Comparison of ENCODE assay signal across 21 cellular contexts in the genomic region with DNA sequence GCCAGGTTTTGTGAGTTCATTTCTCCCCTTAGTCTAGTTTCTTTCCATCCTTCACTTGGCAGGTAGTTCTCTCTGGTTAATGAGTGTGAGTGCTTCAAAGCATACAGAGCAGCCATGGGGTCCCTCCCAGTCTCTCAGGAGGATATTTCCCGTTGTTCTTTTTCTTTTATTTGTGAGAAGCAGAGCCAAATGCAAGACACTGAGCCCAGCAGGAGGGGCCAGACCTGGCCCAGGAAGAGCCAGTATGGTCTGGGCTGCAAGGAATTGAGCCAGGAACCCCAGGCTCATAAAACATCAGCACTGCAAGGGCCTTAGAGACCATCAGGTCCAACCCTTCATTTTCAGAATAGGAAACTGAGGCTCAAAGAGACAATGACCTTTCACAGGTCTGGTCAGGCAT. TPM values are rescaled to one million over a fixed set of nuclear protein-coding genes. Genes with fewer than 3 reads are reported as not detected.
DNase-seq lines count a peak whose midpoint lies in the region; FAIRE-seq and TF ChIP-seq lines count a peak whose summit lies in the region.
"Had no signal": no experiment of that assay in that cellular context is flagged by ENCODE, and none has a peak within 500 bp of the region (broad histone marks: within the 10 kb centered on the region; RNA-seq: fewer than 3 reads in every experiment).

No MANE protein-coding gene starts in this region.

- no peak overlapping the region for H2AK5ac ChIP-seq in H1 (ENCODE audit: low read depth, low read length)

- H3K79me1 ChIP-seq in H1 (ENCODE audit: low read depth, low read length) = no peaks in the 10 kb centered on the region

- H2BK12ac ChIP-seq in H1 (ENCODE audit: low read depth, low read length) = no peak overlapping the region

- H3K36me3 ChIP-seq in HEK293 (ENCODE audit: control insufficient read depth in 2 of 2, insufficient read depth in 1 of 2, low read length in 2 of 2) (no peaks in the 10 kb centered on the region), H1 (ENCODE audit: control insufficient read depth in 2 of 4, insufficient read depth in 4 of 4, low read length in 3 of 4) (no peaks in the 10 kb centered on the region)
- H3K36me3 ChIP-seq: BE2C, HAP-1 had no signal

- in situ Hi-C loops in KBM-7 (cut with MboI; ENCODE audit: low pct_unique_long_range_greater_than_20kb, low sequenced_read_pairs) = no loop called here

- TF ChIP-seq POLR2A in H1 (IDR thresholded peaks at IDR 0.05; ENCODE audit: control extremely low read depth in 1 of 2, low read depth in 2 of 2, low read length in 2 of 2) = no peak

- H3K4me1 ChIP-seq in HEK293 (ENCODE audit: control insufficient read depth, insufficient read depth, low read length) (peaks cover 5% of the 10 kb centered on the region), H1 (replicated peaks in 1 of 4; ENCODE audit: control insufficient read depth in 3 of 4, insufficient read depth in 4 of 4, low read length in 3 of 4) (no peaks in the 10 kb centered on the region)
- H3K4me1 ChIP-seq: BE2C had no signal

- no peak for TF ChIP-seq EP300 in H1 (IDR thresholded peaks at IDR 0.05; ENCODE audit: borderline replicate concordance in 1 of 2, low read depth in 2 of 2, low read length in 2 of 2)

- no peak overlapping the region for H2BK20ac ChIP-seq in H1 (ENCODE audit: low read length)

- no peak overlapping the region for H3K4me2 ChIP-seq in H1 (ENCODE audit: insufficient read depth in 1 of 2, low read depth in 2 of 2, low read length in 2 of 2)

- H4K5ac ChIP-seq in H1 (ENCODE audit: insufficient read length, low read depth, low read length) = peak overlapping the region; percentile 23

- peak; percentile 13 for DNase-seq in ELF-1 (ENCODE audit: low read depth, low spot score)
- no peak for DNase-seq in H1 (ENCODE audit: low read depth in 1 of 2, low spot score in 2 of 2)
- peak; percentile 21 for DNase-seq in iPS-NIHi7 (ENCODE audit: extremely low spot score)
- DNase-seq in KBM-7 = no peak
- no peak for DNase-seq in NCI-H2227 (lab: John Stamatoyannopoulos, UW; ENCODE audit: unreplicated experiment)
- no peak for DNase-seq in NCI-H1436 (lab: John Stamatoyannopoulos, UW)
- DNase-seq: ACHN; BE2C; C1 segment of cervical spinal cord; CD4-positive, CD25-positive, alpha-beta regulatory T cell; CD8-positive, alpha-beta memory T cell; COR-L47; DMS 273 treated with DMSO at 0.1 percent for 48 hours; DMS53; DND-41; EL; GOT3 had no signal

- TF ChIP-seq CTCF in HEK293 (tag by site-specific recombination; IDR thresholded peaks at IDR 0.05) (no peak), H1 (IDR thresholded peaks at IDR 0.05; ENCODE audit: control extremely low read depth in 1 of 3, insufficient read depth in 1 of 3, low read depth in 1 of 3, low read length in 3 of 3) (no peak)

- no peak for TF ChIP-seq RAD21 in H1 (IDR thresholded peaks at IDR 0.05 in 1 of 2, conservative IDR thresholded peaks at IDR 0.05 in 1 of 2; ENCODE audit: low read depth in 2 of 2, low read length in 2 of 2)

- 50% methylated on average over 1 of the region's 1 CpG; no CpG with 5 or more reads in 1 of the 2 experiments for WGBS in H1 (ENCODE audit: extremely low coverage in 1 of 2, insufficient coverage in 1 of 2, insufficient read length in 1 of 2, insufficient replicate concordance in 2 of 2, low coverage in 1 of 2, low lambda C conversion rate in 2 of 2, missing lambda C conversion rate in 1 of 2), 2 experiments

- H3K14ac ChIP-seq in H1 (ENCODE audit: insufficient read length) = peak overlapping the region; percentile 50

- H4K8ac ChIP-seq in H1 (ENCODE audit: extremely low read depth, insufficient read depth, low read length) = no peak overlapping the region

- H3K27ac ChIP-seq in HEK293 (ENCODE audit: extremely low read depth, low read depth, low read length) (no peak overlapping the region), H1 (ENCODE audit: low read depth, low read length) (no peak overlapping the region)

- no peak overlapping the region for H2AFZ ChIP-seq in H1 (ENCODE audit: low read length)

- H4K20me1 ChIP-seq in H1 (replicated peaks in 1 of 2; ENCODE audit: control insufficient read depth in 1 of 2, insufficient read depth in 2 of 2, low read length in 2 of 2) = no peaks in the 10 kb centered on the region

- POLR2A ChIA-PET in HEK293 (lab: Yijun Ruan, JAX) = no interaction called here
- POLR2A ChIA-PET in H1 (lab: Charles Lee; ENCODE audit: partially characterized antibody) = no interaction called here

- H3K9me3 ChIP-seq in HEK293 (ENCODE audit: control insufficient read depth, insufficient read depth, low read depth, low read length) (no peaks in the 10 kb centered on the region), H1 (ENCODE audit: insufficient read depth in 2 of 2, low read depth in 1 of 2, low read length in 1 of 2) (no peaks in the 10 kb centered on the region)
- H3K9me3 ChIP-seq: BE2C, HAP-1 had no signal

- no peak overlapping the region for H3K9ac ChIP-seq in H1 (replicated peaks in 1 of 4; ENCODE audit: extremely low read depth in 1 of 4, low read depth in 3 of 4, low read length in 3 of 4)

- H3K23ac ChIP-seq in H1 (ENCODE audit: insufficient read length) = no peak overlapping the region

- no peak overlapping the region for H3K18ac ChIP-seq in H1 (ENCODE audit: extremely low read depth, low read length)

- H3K4ac ChIP-seq in H1 (replicated peaks; ENCODE audit: insufficient read length, low read depth, low read length) = no peak overlapping the region

- no peaks in the 10 kb centered on the region for H3K23me2 ChIP-seq in H1 (ENCODE audit: low read depth, low read length)

- no peak overlapping the region for H4K91ac ChIP-seq in H1 (replicated peaks; ENCODE audit: insufficient read length, low read length)

- H3K27me3 ChIP-seq in H1 (replicated peaks in 1 of 4; ENCODE audit: control insufficient read depth in 3 of 4, extremely low read depth in 1 of 4, insufficient read depth in 3 of 4, low read length in 3 of 4) = no peaks in the 10 kb centered on the region
- H3K27me3 ChIP-seq: BE2C had no signal

- H2BK5ac ChIP-seq in H1 (ENCODE audit: low read depth, low read length) = no peak overlapping the region

- H3K4me3 ChIP-seq in HEK293 (ENCODE audit: low read depth, low read length) = no peak overlapping the region
- H3K4me3 ChIP-seq in H1 (ENCODE audit: extremely low read depth in 1 of 4, insufficient read depth in 2 of 4, low read depth in 3 of 4, low read length in 4 of 4) = no peak overlapping the region
- H3K4me3 ChIP-seq: HAP-1 had no signal

- H2BK15ac ChIP-seq in H1 (ENCODE audit: low read length) = 0 out of 2 replicates have a peak overlapping the region, but pooled peaks have one; percentile 41

- no peak overlapping the region for H3K56ac ChIP-seq in H1 (replicated peaks; ENCODE audit: insufficient read length, low read depth, low read length)

- no peaks in the 10 kb centered on the region for H3K79me2 ChIP-seq in H1 (ENCODE audit: control insufficient read depth in 1 of 2, insufficient read depth in 2 of 2, low read length in 2 of 2)

- CTCF ChIA-PET in HEK293 (lab: Yijun Ruan, JAX) = interaction anchor here (0.7 kb wide), 1 partner anchor 1944 kb away, joined by 3 read pairs; no protein-coding TSS in a partner anchor
- CTCF ChIA-PET in H1 (lab: Charles Lee; ENCODE audit: partially characterized antibody) = no interaction called here

- H2BK120ac ChIP-seq in H1 (replicated peaks; ENCODE audit: low read depth, low read length) = no peak overlapping the region

- no peak for FAIRE-seq in H1 (lab: Jason Lieb, UNC)
- FAIRE-seq: GM12891, GM18507 had no signal

TF ChIP-seq in HEK293, 187 proteins besides CTCF, POLR2A, EP300 and RAD21 (continues in another document):
- TF ChIP-seq, protein P1, sequence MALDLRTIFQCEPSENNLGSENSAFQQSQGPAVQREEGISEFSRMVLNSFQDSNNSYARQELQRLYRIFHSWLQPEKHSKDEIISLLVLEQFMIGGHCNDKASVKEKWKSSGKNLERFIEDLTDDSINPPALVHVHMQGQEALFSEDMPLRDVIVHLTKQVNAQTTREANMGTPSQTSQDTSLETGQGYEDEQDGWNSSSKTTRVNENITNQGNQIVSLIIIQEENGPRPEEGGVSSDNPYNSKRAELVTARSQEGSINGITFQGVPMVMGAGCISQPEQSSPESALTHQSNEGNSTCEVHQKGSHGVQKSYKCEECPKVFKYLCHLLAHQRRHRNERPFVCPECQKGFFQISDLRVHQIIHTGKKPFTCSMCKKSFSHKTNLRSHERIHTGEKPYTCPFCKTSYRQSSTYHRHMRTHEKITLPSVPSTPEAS (tag by site-specific recombination; IDR thresholded peaks at IDR 0.05) = no peak
- TF ChIP-seq ZNF202 (tag by site-specific recombination; IDR thresholded peaks at IDR 0.05; ENCODE audit: borderline replicate concordance) = no peak

TF ChIP-seq in H1, 55 proteins besides CTCF, POLR2A, EP300 and RAD21:
- TF ChIP-seq RNF2 (IDR thresholded peaks at IDR 0.05; ENCODE audit: borderline replicate concordance, low read depth, low read length, missing control alignments, poor library complexity, severe bottlenecking) (no peak), HDAC6 (IDR thresholded peaks at IDR 0.05; ENCODE audit: low read depth, low read length) (no peak), RXRA (IDR thresholded peaks at IDR 0.05; ENCODE audit: insufficient read depth, low read depth, low read length) (no peak), RFX5 (IDR thresholded peaks at IDR 0.05; ENCODE audit: borderline replicate concordance, low read depth, low read length) (no peak)
- TF ChIP-seq, protein P2, sequence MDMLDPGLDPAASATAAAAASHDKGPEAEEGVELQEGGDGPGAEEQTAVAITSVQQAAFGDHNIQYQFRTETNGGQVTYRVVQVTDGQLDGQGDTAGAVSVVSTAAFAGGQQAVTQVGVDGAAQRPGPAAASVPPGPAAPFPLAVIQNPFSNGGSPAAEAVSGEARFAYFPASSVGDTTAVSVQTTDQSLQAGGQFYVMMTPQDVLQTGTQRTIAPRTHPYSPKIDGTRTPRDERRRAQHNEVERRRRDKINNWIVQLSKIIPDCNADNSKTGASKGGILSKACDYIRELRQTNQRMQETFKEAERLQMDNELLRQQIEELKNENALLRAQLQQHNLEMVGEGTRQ (IDR thresholded peaks at IDR 0.05; ENCODE audit: low read length) = no peak

RNA-seq across cellular contexts. Expression of gene PLCE1, which starts 52.4 kb away (rescaled TPM):
- total RNA-seq in H1 (2021; fragmentation: NEBNext Ultra II Directional; extraction: Animal tissue kit (Norgen Biotek cat#: 25700)) = 0.06 and 0.10 TPM in 2 replicates
- 0.05 and 0.06 TPM in 2 replicates for polyA plus RNA-seq in H1 (2011; rRNA removed)
- 0.06 TPM for polyA plus RNA-seq in H1 (2011; cell fraction: cytosol; rRNA removed)
- polyA plus RNA-seq in H1 (2011; cell fraction: nucleus; rRNA removed) = 0.19 TPM
- polyA plus RNA-seq in H1 (2012, experiment 1 of 2) = 0.41 to 0.84 TPM (median 0.49 TPM) in 4 replicates
- 0.04 TPM for polyA plus RNA-seq in H1 (2012, experiment 2 of 2)
- polyA plus RNA-seq in H1 (2013, experiment 1 of 2) = 0.06 TPM
- polyA plus RNA-seq in H1 (2013, experiment 2 of 2) = 0.02 TPM
- 0.19 and 0.20 TPM in 2 replicates for polyA minus RNA-seq in H1 (2011; rRNA and poly(A)+ RNA removed)
- not detected for polyA minus RNA-seq in H1 (2011; cell fraction: cytosol; rRNA and poly(A)+ RNA removed)
- 0.20 TPM for polyA minus RNA-seq in H1 (2011; cell fraction: nucleus; rRNA and poly(A)+ RNA removed)
- total RNA-seq: CD4-positive, CD25-positive, alpha-beta regulatory T cell; CD8-positive, alpha-beta memory T cell had no signal

Comparison
In these comparisons a context has a peak if more than half of its experiments do, and no peak if none do; other contexts are left out.
1. DNase-seq: peak in ELF-1 (single experiment) and iPS-NIHi7 (single experiment); none in H1 (0 of 2), KBM-7 (single experiment), NCI-H2227 (single experiment) and NCI-H1436 (single experiment).